Comparison of ENCODE assay signal across 20 cellular contexts in the genomic region with DNA sequence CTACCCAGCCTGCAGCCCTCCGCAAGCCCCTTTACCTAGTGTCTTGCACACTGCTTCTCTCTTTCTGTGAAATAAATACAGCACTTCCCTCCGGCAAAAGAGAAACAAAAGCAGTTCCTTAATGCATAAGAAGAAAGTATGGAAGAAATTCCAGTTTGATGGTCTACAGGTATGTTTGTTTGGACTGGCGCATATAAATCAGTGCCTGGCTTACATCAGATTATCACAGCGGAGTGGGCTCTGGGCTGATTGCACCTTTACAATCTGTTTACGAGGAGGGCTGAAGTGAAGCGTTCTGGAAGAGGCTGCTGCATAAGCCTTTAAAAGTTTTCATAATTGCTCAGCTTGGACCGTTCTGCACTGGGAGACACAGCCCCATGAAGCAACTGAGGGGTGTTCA.
DNase-seq lines count a peak whose midpoint lies in the region; ATAC-seq, FAIRE-seq and TF ChIP-seq lines count a peak whose summit lies in the region.
"Had no signal": no experiment of that assay in that cellular context is flagged by ENCODE, and none has a peak within 500 bp of the region (broad histone marks: within the 10 kb centered on the region; RNA-seq: fewer than 3 reads in every experiment).

No MANE protein-coding gene starts in this region.

- H4K20me1 ChIP-seq in IMR-90 (ENCODE audit: insufficient read depth, low read length): no peaks in the 10 kb centered on the region

- dilution Hi-C loops in IMR-90 (cut with HindIII; ENCODE audit: low sequenced_read_pairs, unreplicated experiment): no loop called here

- BruUV-seq in IMR-90 (replicated peaks; lab: Mats Ljungman, UMichigan): no TSS peak

- H4K8ac ChIP-seq in IMR-90 (ENCODE audit: low read depth in 2 of 2, low read length in 2 of 2): peak overlapping the region in 1 of 2 experiments; percentile 11; a peak in 1 of 4 replicates

- POLR2A ChIA-PET in IMR-90 (lab: Charles Lee; ENCODE audit: unreplicated experiment): no interaction called here

- peak overlapping the region; percentile 93 for H4K91ac ChIP-seq in IMR-90 (ENCODE audit: insufficient read depth, low read depth, low read length)

- peak overlapping the region; percentile 74; the same call in 1 of the 2 replicates for H3K14ac ChIP-seq in IMR-90 (replicated peaks; ENCODE audit: low read depth, low read length)

- in situ Hi-C loops in IMR-90 (cut with MboI; ENCODE audit: low sequenced_read_pairs) (no loop called here), transverse colon (cut with MboI; ENCODE audit: low pct_ligation_motif_present in 1 of 4, low pct_unique_long_range_greater_than_20kb in 1 of 4, low sequenced_read_pairs in 3 of 4) (no loop called here)

- no peak overlapping the region for H3K56ac ChIP-seq in IMR-90 (ENCODE audit: extremely low read depth, insufficient read depth, low read length)

- peak overlapping the region; percentile 97 for H2BK20ac ChIP-seq in IMR-90 (ENCODE audit: low read depth, low read length)

- H2AK5ac ChIP-seq in IMR-90 (ENCODE audit: low read depth, low read length): peak overlapping the region; percentile 90; the same call in 1 of the 2 replicates

- no peak overlapping the region for H2AFZ ChIP-seq in IMR-90 (replicated peaks; ENCODE audit: low read length, poor library complexity)
- H2AFZ ChIP-seq: GM23338 had no signal

- H2BK15ac ChIP-seq in IMR-90 (ENCODE audit: low read depth, low read length): peak overlapping the region; percentile 99; the same call in 2 of the 3 replicates

- peak overlapping the region; percentile 48; the same call in 1 of the 2 replicates for H3K18ac ChIP-seq in IMR-90 (ENCODE audit: low read depth, low read length)

- H3K23ac ChIP-seq in IMR-90 (ENCODE audit: low read depth, low read length): no peak overlapping the region

- peak overlapping the region; percentile 97 for H2BK120ac ChIP-seq in IMR-90 (ENCODE audit: low read depth, low read length)

- TF ChIP-seq CTCF in IMR-90 (conservative IDR thresholded peaks at IDR 0.05; ENCODE audit: low read depth, low read length): no peak
- no peak for TF ChIP-seq CTCF in kidney (IDR thresholded peaks at IDR 0.05; ENCODE audit: borderline replicate concordance, extremely low read depth, insufficient read depth)
- TF ChIP-seq CTCF in transverse colon (IDR thresholded peaks at IDR 0.05): no peak

- H3K27me3 ChIP-seq in IMR-90 (ENCODE audit: control insufficient read depth, insufficient read depth, low read length) (no peaks in the 10 kb centered on the region), rectal smooth muscle tissue (ENCODE audit: control insufficient read depth, insufficient read depth, low read length) (no peaks in the 10 kb centered on the region), transverse colon (no peaks in the 10 kb centered on the region)

- no peak overlapping the region for H3K27ac ChIP-seq in IMR-90 (ENCODE audit: insufficient read depth, low read length)
- no peak overlapping the region for H3K27ac ChIP-seq in kidney (ENCODE audit: low read depth in 2 of 2, low read length in 2 of 2)
- H3K27ac ChIP-seq in rectal smooth muscle tissue (ENCODE audit: low read depth, low read length): peak overlapping the region; percentile 47
- H3K27ac ChIP-seq in transverse colon: peak overlapping the region in 3 of 4 donors; percentile 22 to 66 (median 33)

- CTCF ChIA-PET in IMR-90 (lab: Yijun Ruan, JAX): no interaction called here

- TF ChIP-seq RAD21 in IMR-90 (IDR thresholded peaks at IDR 0.05; ENCODE audit: low read length): no peak

- TF ChIP-seq EP300 in transverse colon (IDR thresholded peaks at IDR 0.05; ENCODE audit: low read depth): no peak

- H3K36me3 ChIP-seq in IMR-90 (ENCODE audit: control insufficient read depth, insufficient read depth, low read length): no peaks in the 10 kb centered on the region
- H3K36me3 ChIP-seq in kidney (ENCODE audit: control insufficient read depth in 1 of 2, insufficient read depth in 2 of 2, low read length in 2 of 2): no peaks in the 10 kb centered on the region
- H3K36me3 ChIP-seq in rectal smooth muscle tissue (ENCODE audit: control insufficient read depth, insufficient read depth, low read length): no peaks in the 10 kb centered on the region
- H3K36me3 ChIP-seq in transverse colon: no peaks in the 10 kb centered on the region
- H3K36me3 ChIP-seq: HAP-1 had no signal

- 100% methylated on average over 3 of the region's 7 CpGs; no CpG with 5 or more reads in 1 of the 2 experiments for WGBS in IMR-90 (ENCODE audit: extremely low coverage in 2 of 2, insufficient read length in 1 of 2), 2 experiments
- WGBS in transverse colon (ENCODE audit: low coverage in 1 of 2), 2 donors: 66 to 74% methylated on average over 6 to 7 of the region's 7 CpGs

- H3K9ac ChIP-seq in IMR-90 (ENCODE audit: low read depth, low read length): no peak overlapping the region
- H3K9ac ChIP-seq in kidney (ENCODE audit: low read length in 2 of 2): no peak overlapping the region
- no peak overlapping the region for H3K9ac ChIP-seq in rectal smooth muscle tissue (ENCODE audit: low read length)

- H3K9me3 ChIP-seq in IMR-90 (ENCODE audit: control insufficient read depth, insufficient read depth, low read length) (peaks cover 7% of the 10 kb centered on the region), kidney (ENCODE audit: control insufficient read depth in 1 of 2, low read length in 2 of 2) (peaks cover 0 to 10% of the 10 kb centered on the region in 2 donors), transverse colon (no peaks in the 10 kb centered on the region)
- H3K9me3 ChIP-seq: HAP-1 had no signal

- no peak overlapping the region for H3K4me2 ChIP-seq in IMR-90 (ENCODE audit: low read depth, low read length)
- H3K4me2 ChIP-seq: GM23338 had no signal

- ATAC-seq in IMR-90 (ENCODE audit: low read depth) (no peak), GM18873 (IDR thresholded peaks at IDR 0.05; ENCODE audit: low FRiP score, unreplicated experiment) (no peak)
- ATAC-seq: GM23338 had no signal

- H3K4me1 ChIP-seq in IMR-90 (ENCODE audit: control insufficient read depth, insufficient read depth, low read length) (peaks cover 17% of the 10 kb centered on the region), kidney (ENCODE audit: control insufficient read depth in 1 of 2, insufficient read depth in 1 of 2, low read depth in 1 of 2, low read length in 2 of 2) (no peaks in the 10 kb centered on the region), rectal smooth muscle tissue (ENCODE audit: control insufficient read depth, insufficient read depth, low read length) (no peaks in the 10 kb centered on the region), transverse colon (no peaks in the 10 kb centered on the region)

- TF ChIP-seq POLR2A in IMR-90 (IDR thresholded peaks at IDR 0.05; ENCODE audit: low read depth, low read length) (no peak), transverse colon (IDR thresholded peaks at IDR 0.05) (no peak)

- peaks cover 24% of the 10 kb centered on the region for H3K9me1 ChIP-seq in IMR-90 (ENCODE audit: insufficient read depth, low read length)

- H2BK5ac ChIP-seq in IMR-90 (ENCODE audit: low read depth, low read length, poor library complexity, severe bottlenecking): peak overlapping the region; percentile 100

- no peak overlapping the region for H2AK9ac ChIP-seq in IMR-90 (replicated peaks; ENCODE audit: low read depth, low read length, poor library complexity)

- peak overlapping the region; percentile 97 for H3K4ac ChIP-seq in IMR-90 (ENCODE audit: low read depth, low read length)

- no peak for FAIRE-seq in kidney (lab: Jason Lieb, UNC)
- FAIRE-seq: G401.6, GM12892, GM19239, H54 had no signal

- intact Hi-C loops in IMR-90 (cut with micrococcal nuclease): no loop called here
- intact Hi-C loops in kidney (cut with DNase I): no loop called here
- intact Hi-C loops in transverse colon (cut with DNase I; ENCODE audit: low total_unique reads): no loop called here

- DNase-seq in IMR-90: no peak
- peak; percentile 24 for DNase-seq in kidney
- no peak for DNase-seq in transverse colon
- no peak for DNase-seq in D341Med (ENCODE audit: low spot score)
- no peak for DNase-seq in NCI-H226
- no peak for DNase-seq in NCI-H1092 treated with DMSO at 0.1 percent for 48 hours (lab: John Stamatoyannopoulos, UW)
- DNase-seq: C1 segment of cervical spinal cord; Calu3; CD4-positive, alpha-beta memory T cell; COR-L47; DMS153; DND-41 had no signal

- peaks cover 0 to 16% of the 10 kb centered on the region in 2 experiments; a peak in 2 of 4 replicates for H3K79me1 ChIP-seq in IMR-90 (ENCODE audit: low read depth in 1 of 2, low read length in 2 of 2)

- H3K4me3 ChIP-seq in IMR-90 (ENCODE audit: insufficient read depth, low read depth, low read length) (no peak overlapping the region), kidney (ENCODE audit: low read length in 2 of 2) (no peak overlapping the region), rectal smooth muscle tissue (ENCODE audit: low read length) (no peak overlapping the region), transverse colon (no peak overlapping the region)
- H3K4me3 ChIP-seq: GM23338, HAP-1 had no signal

- no peak overlapping the region; the same call in 1 of the 2 replicates for H4K5ac ChIP-seq in IMR-90 (ENCODE audit: low read depth, low read length)

TF ChIP-seq in IMR-90, 13 proteins besides CTCF, POLR2A, EP300 and RAD21 (continues in another document):
- TF ChIP-seq RFX5 (IDR thresholded peaks at IDR 0.05; ENCODE audit: low read depth, low read length) (no peak), BHLHE40 (IDR thresholded peaks at IDR 0.05; ENCODE audit: low read depth, low read length) (no peak), MXI1 (IDR thresholded peaks at IDR 0.05; ENCODE audit: borderline replicate concordance, low read depth, low read length) (no peak), NFE2L2 (IDR thresholded peaks at IDR 0.05; ENCODE audit: low read depth, low read length) (no peak), SMC3 (IDR thresholded peaks at IDR 0.05; ENCODE audit: low read depth, low read length) (no peak), MAZ (IDR thresholded peaks at IDR 0.05; ENCODE audit: borderline replicate concordance, low read depth, low read length) (no peak)
- TF ChIP-seq, protein P1, sequence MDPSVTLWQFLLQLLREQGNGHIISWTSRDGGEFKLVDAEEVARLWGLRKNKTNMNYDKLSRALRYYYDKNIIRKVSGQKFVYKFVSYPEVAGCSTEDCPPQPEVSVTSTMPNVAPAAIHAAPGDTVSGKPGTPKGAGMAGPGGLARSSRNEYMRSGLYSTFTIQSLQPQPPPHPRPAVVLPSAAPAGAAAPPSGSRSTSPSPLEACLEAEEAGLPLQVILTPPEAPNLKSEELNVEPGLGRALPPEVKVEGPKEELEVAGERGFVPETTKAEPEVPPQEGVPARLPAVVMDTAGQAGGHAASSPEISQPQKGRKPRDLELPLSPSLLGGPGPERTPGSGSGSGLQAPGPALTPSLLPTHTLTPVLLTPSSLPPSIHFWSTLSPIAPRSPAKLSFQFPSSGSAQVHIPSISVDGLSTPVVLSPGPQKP (IDR thresholded peaks at IDR 0.05; ENCODE audit: borderline replicate concordance, low read depth, low read length): no peak

Comparison
In these comparisons a context has a peak if more than half of its experiments do, and no peak if none do; other contexts are left out.
1. H3K27ac ChIP-seq: peak in rectal smooth muscle tissue (single experiment) and transverse colon (3 of 4); none in IMR-90 (single experiment) and kidney (0 of 2).